Comparison of ENCODE assay signal across 18 cellular contexts in genomic region chr19:49831592-49831991, GRCh38. TPM values are rescaled to one million over a fixed set of nuclear protein-coding genes. Genes with fewer than 3 reads are reported as not detected.
DNase-seq lines count a peak whose midpoint lies in the region; ATAC-seq and TF ChIP-seq lines count a peak whose summit lies in the region.
"Had no signal": no experiment of that assay in that cellular context is flagged by ENCODE, and none has a peak within 500 bp of the region (broad histone marks: within the 10 kb centered on the region; RNA-seq: fewer than 3 reads in every experiment).

No MANE protein-coding gene starts in this region.

- H3K27me3 ChIP-seq in osteoblast (ENCODE audit: insufficient read depth, low read length): no peaks in the 10 kb centered on the region
- H3K27me3 ChIP-seq: BE2C, SJCRH30 had no signal

- H3K36me3 ChIP-seq in osteoblast (ENCODE audit: insufficient read depth, low read length): peaks cover 26% of the 10 kb centered on the region

- peaks cover 11% of the 10 kb centered on the region for H3K79me2 ChIP-seq in osteoblast (ENCODE audit: insufficient read depth, low read length)

- H3K36me3 Mint-ChIP-seq in activated naive CD4-positive, alpha-beta T cell treated with anti-CD3 and anti-CD28 coated beads, Interleukin-2, amount 50 U/mL, for 72 hours: peaks cover 0 to 4% of the 10 kb centered on the region in 2 donors

- CTCF ChIA-PET in RWPE1 (lab: Yijun Ruan, JAX): no interaction called here

- no peak overlapping the region for H3K4me2 ChIP-seq in osteoblast (ENCODE audit: insufficient read depth, low read length)
- H3K4me2 ChIP-seq: PC-9 had no signal

- POLR2A ChIA-PET in RWPE1 (lab: Yijun Ruan, JAX; ENCODE audit: low non-redundant PET): no interaction called here

- peak overlapping the region; percentile 8; the same call in 1 of the 2 replicates for H3K27ac ChIP-seq in RWPE1
- H3K27ac ChIP-seq in osteoblast (ENCODE audit: low read depth, low read length): no peak overlapping the region
- H3K27ac ChIP-seq: PC-9, SJCRH30 had no signal

- TF ChIP-seq CTCF in RWPE1 (conservative IDR thresholded peaks at IDR 0.05; ENCODE audit: low read depth) (no peak), osteoblast (IDR thresholded peaks at IDR 0.05; ENCODE audit: extremely low read depth, low read depth, low read length) (no peak)

- H3K9me3 Mint-ChIP-seq in activated naive CD4-positive, alpha-beta T cell treated with anti-CD3 and anti-CD28 coated beads, Interleukin-2, amount 50 U/mL, for 72 hours: no peaks in the 10 kb centered on the region

- H3K27ac Mint-ChIP-seq in activated naive CD4-positive, alpha-beta T cell treated with anti-CD3 and anti-CD28 coated beads, Interleukin-2, amount 50 U/mL, for 72 hours: peak overlapping the region; percentile 0 to 79

- peaks cover 14% of the 10 kb centered on the region for H4K20me1 ChIP-seq in osteoblast (ENCODE audit: insufficient read depth, low read length)

- no peaks in the 10 kb centered on the region for H3K9me3 ChIP-seq in osteoblast (ENCODE audit: low read depth, low read length)
- H3K9me3 ChIP-seq: BE2C, SJCRH30 had no signal

- no peak for ATAC-seq in activated naive CD4-positive, alpha-beta T cell treated with anti-CD3 and anti-CD28 coated beads, Interleukin-2, amount 50 U/mL, for 72 hours
- no peak for ATAC-seq in GM21528 (IDR thresholded peaks at IDR 0.05; ENCODE audit: low FRiP score, unreplicated experiment)

- no peak overlapping the region for H2AFZ ChIP-seq in osteoblast (ENCODE audit: low read length)
- H2AFZ ChIP-seq: PC-9 had no signal

- peaks cover 10% of the 10 kb centered on the region for H3K4me1 ChIP-seq in osteoblast (ENCODE audit: insufficient read depth, low read length)
- H3K4me1 ChIP-seq: BE2C had no signal

- no peak for DNase-seq in activated naive CD4-positive, alpha-beta T cell treated with anti-CD3 and anti-CD28 coated beads, Interleukin-2, amount 50 U/mL, for 72 hours (ENCODE audit: low spot score in 2 of 2)
- no peak for DNase-seq in activated naive CD4-positive, alpha-beta T cell (lab: John Stamatoyannopoulos, UW)
- DNase-seq in RWPE1 (ENCODE audit: low spot score) (no peak), osteoblast (ENCODE audit: insufficient read length, low spot score, missing footprints) (peak; percentile 65), activated gamma-delta T cell treated with Interleukin-2 at 50 U/mL for 16 hours (no peak), NCI-H2081 (lab: John Stamatoyannopoulos, UW) (no peak)
- DNase-seq: BE2C; CD4-positive, alpha-beta memory T cell; DMS79; KG1; NCI-H1105 treated with DMSO at 0.1 percent for 48 hours; NCI-H1694 treated with DMSO at 0.1 percent for 48 hours; NCI-H226; NCI-H524; NCI-H82; PC-9; SJCRH30 had no signal

- no peak overlapping the region for H3K4me3 ChIP-seq in osteoblast (ENCODE audit: insufficient read depth, low read length)
- H3K4me3 ChIP-seq: PC-9, SJCRH30 had no signal

RNA-seq across cellular contexts. Expression of gene MED25, which starts 13.5 kb away (rescaled TPM):
- total RNA-seq in activated naive CD4-positive, alpha-beta T cell treated with anti-CD3 and anti-CD28 coated beads, Interleukin-2, amount 50 U/mL, for 72 hours: 10 to 100 TPM; 58.4 to 68.2 TPM
- total RNA-seq in osteoblast: 19.5 and 20.9 TPM in 2 replicates

RNA-seq across cellular contexts. Expression of gene FUZ, which starts 18.5 kb away (rescaled TPM):
- 10 to 100 TPM; 14.8 to 24.8 TPM for total RNA-seq in activated naive CD4-positive, alpha-beta T cell treated with anti-CD3 and anti-CD28 coated beads, Interleukin-2, amount 50 U/mL, for 72 hours
- total RNA-seq in osteoblast: 18.6 and 29.7 TPM in 2 replicates

RNA-seq across cellular contexts. Expression of gene PTOV1, which starts 19.4 kb away (rescaled TPM):
- 100 to 1,000 TPM; 110 TPM for total RNA-seq in activated naive CD4-positive, alpha-beta T cell treated with anti-CD3 and anti-CD28 coated beads, Interleukin-2, amount 50 U/mL, for 72 hours
- 39.4 and 43.3 TPM in 2 replicates for total RNA-seq in osteoblast

RNA-seq across cellular contexts. Expression of gene PNKP, which starts 35.8 kb away (rescaled TPM):
- 100 to 1,000 TPM in 1 of 2 donors, 10 to 100 TPM in 1; 90.6 to 119 TPM for total RNA-seq in activated naive CD4-positive, alpha-beta T cell treated with anti-CD3 and anti-CD28 coated beads, Interleukin-2, amount 50 U/mL, for 72 hours
- 42.1 and 43.8 TPM in 2 replicates for total RNA-seq in osteoblast

RNA-seq across cellular contexts. Expression of gene AKT1S1, which starts 45.6 kb away (rescaled TPM):
- total RNA-seq in activated naive CD4-positive, alpha-beta T cell treated with anti-CD3 and anti-CD28 coated beads, Interleukin-2, amount 50 U/mL, for 72 hours: 10 to 100 TPM; 16.9 to 34.4 TPM
- 13.3 and 13.4 TPM in 2 replicates for total RNA-seq in osteoblast
